In genomic region chr5:135269828-135270545, GRCh38 we compare ENCODE assay signal across 16 cellular contexts.
DNase-seq lines count a peak whose midpoint lies in the region; ATAC-seq and TF ChIP-seq lines count a peak whose summit lies in the region.
"Had no signal": no experiment of that assay in that cellular context is flagged by ENCODE, and none has a peak within 500 bp of the region (broad histone marks: within the 10 kb centered on the region; RNA-seq: fewer than 3 reads in every experiment).

No MANE protein-coding gene starts in this region.

- intact Hi-C loops in natural killer cell (cut with micrococcal nuclease), result no loop called here

- H3K9me3 Mint-ChIP-seq in natural killer cell, result no peaks in the 10 kb centered on the region
- H3K9me3 Mint-ChIP-seq: activated CD4-positive, alpha-beta T cell treated with anti-CD3 and anti-CD28 coated beads, Interleukin-2, amount 10 ng/mL, durations not matched to agents 24 days and 14 days; activated naive CD4-positive, alpha-beta T cell treated with anti-CD3 and anti-CD28 coated beads for 36 hours had no signal

- H3K4me3 ChIP-seq in MG63 (peak overlapping the region; percentile 19), muscle layer of colon (ENCODE audit: low read depth in 1 of 2, low read length in 2 of 2) (no peak overlapping the region)
- H3K4me3 ChIP-seq: thyroid gland had no signal

- peaks cover 9 to 16% of the 10 kb centered on the region in 2 donors for H3K27me3 Mint-ChIP-seq in natural killer cell (ENCODE audit: low read depth in 2 of 2)

- no peak for ATAC-seq in GM19328 (IDR thresholded peaks at IDR 0.05; ENCODE audit: unreplicated experiment)
- ATAC-seq in natural killer cell, result no peak
- no peak for ATAC-seq in GM21723 (IDR thresholded peaks at IDR 0.05; ENCODE audit: unreplicated experiment)

- no peaks in the 10 kb centered on the region for H3K36me3 Mint-ChIP-seq in natural killer cell

- H3K4me1 Mint-ChIP-seq in natural killer cell, result no peaks in the 10 kb centered on the region
- H3K4me1 Mint-ChIP-seq: activated CD4-positive, alpha-beta T cell treated with anti-CD3 and anti-CD28 coated beads, Interleukin-2, amount 10 ng/mL, durations not matched to agents 24 days and 14 days had no signal

- DNase-seq in A172 (ENCODE audit: low spot score), result peak; percentile 57
- peak; percentile 95 for DNase-seq in MG63
- DNase-seq in dedifferentiated amniotic fluid mesenchymal stem cell (ENCODE audit: extremely low spot score), result peak; percentile 89
- DNase-seq in natural killer cell, result no peak
- no peak for DNase-seq in SW480 (ENCODE audit: low spot score)
- DNase-seq: activated CD4-positive, alpha-beta T cell treated with anti-CD3 and anti-CD28 coated beads, Interleukin-2, amount 10 ng/mL, durations not matched to agents 24 days and 14 days; activated naive CD4-positive, alpha-beta T cell treated with anti-CD3 and anti-CD28 coated beads for 36 hours; GOT3; NCI-H446 treated with DMSO at 0.1 percent for 48 hours; SIG-M5; thyroid gland had no signal

- no peak for TF ChIP-seq CTCF in natural killer cell (IDR thresholded peaks at IDR 0.05)

- H3K36me3 ChIP-seq in MG63 (no peaks in the 10 kb centered on the region), muscle layer of colon (ENCODE audit: insufficient read depth, low read length) (no peaks in the 10 kb centered on the region)
- H3K36me3 ChIP-seq: neutrophil, thyroid gland had no signal

- no peaks in the 10 kb centered on the region for H3K27me3 ChIP-seq in MG63
- H3K27me3 ChIP-seq in muscle layer of colon (ENCODE audit: control insufficient read depth in 1 of 2, insufficient read depth in 2 of 2, low read length in 2 of 2), result no peaks in the 10 kb centered on the region
- H3K27me3 ChIP-seq: thyroid gland had no signal

- H3K9ac ChIP-seq in muscle layer of colon (ENCODE audit: low read length), result no peak overlapping the region

- H3K4me3 Mint-ChIP-seq in natural killer cell, result no peak overlapping the region
- H3K4me3 Mint-ChIP-seq: activated CD4-positive, alpha-beta T cell treated with anti-CD3 and anti-CD28 coated beads, Interleukin-2, amount 10 ng/mL, durations not matched to agents 24 days and 14 days; activated naive CD4-positive, alpha-beta T cell treated with anti-CD3 and anti-CD28 coated beads for 36 hours had no signal

- H3K4me1 ChIP-seq in muscle layer of colon (ENCODE audit: insufficient read depth, low read length), result peaks cover 15% of the 10 kb centered on the region
- H3K4me1 ChIP-seq: thyroid gland had no signal

- H3K9me3 ChIP-seq in MG63 (no peaks in the 10 kb centered on the region), muscle layer of colon (ENCODE audit: low read length) (no peaks in the 10 kb centered on the region)
- H3K9me3 ChIP-seq: neutrophil, thyroid gland had no signal

- H3K27ac ChIP-seq in muscle layer of colon (ENCODE audit: low read depth, low read length), result peak overlapping the region; percentile 74
- H3K27ac ChIP-seq: 22Rv1, neutrophil, thyroid gland had no signal

- no peak overlapping the region for H3K27ac Mint-ChIP-seq in natural killer cell
- H3K27ac Mint-ChIP-seq: activated CD4-positive, alpha-beta T cell treated with anti-CD3 and anti-CD28 coated beads, Interleukin-2, amount 10 ng/mL, durations not matched to agents 24 days and 14 days; activated naive CD4-positive, alpha-beta T cell treated with anti-CD3 and anti-CD28 coated beads for 36 hours had no signal

Comparison
In these comparisons a context has a peak if more than half of its experiments do, and no peak if none do; other contexts are left out.
1. DNase-seq: peak in A172 (single experiment), MG63 (single experiment) and dedifferentiated amniotic fluid mesenchymal stem cell (single experiment); none in natural killer cell (single experiment) and SW480 (single experiment).